Comparison of ENCODE assay signal across 15 cellular contexts in genomic region chr7:105480931-105481330, GRCh38.
"Had no signal": no experiment of that assay in that cellular context is flagged by ENCODE, and none has a peak within 500 bp of the region (broad histone marks: within the 10 kb centered on the region; RNA-seq: fewer than 3 reads in every experiment).

No MANE protein-coding gene starts in this region.

- H3K27me3 ChIP-seq: brain microvascular endothelial cell, colonic mucosa, pancreas, testis had no signal

- H3K9me3 ChIP-seq: colonic mucosa, mucosa of descending colon, pancreas, testis had no signal

- H3K4me1 ChIP-seq: colonic mucosa, pancreas, testis had no signal

- FAIRE-seq: frontal cortex, pancreas had no signal

- H3K36me3 ChIP-seq: colonic mucosa had no signal

- DNase-seq: activated CD4-positive, alpha-beta T cell treated with anti-CD3 and anti-CD28 coated beads, Interleukin-2, amount 10 ng/mL, durations not matched to agents 7 days and 5 days; activated CD8-positive, alpha-beta T cell treated with anti-CD3 and anti-CD28 coated beads, Interleukin-2, amount 10 ng/mL, durations not matched to agents 7 days and 5 days; activated naive CD4-positive, alpha-beta T cell treated with anti-CD3 and anti-CD28 coated beads for 36 hours; activated T-cell treated with anti-CD3 and anti-CD28 coated beads, Interleukin-2, amount 50 U/mL, for 24 hours; brain microvascular endothelial cell; central memory CD4-positive, alpha-beta T cell; colonic mucosa; head of caudate nucleus; left ventricle myocardium superior; mucosa of descending colon; naive thymus-derived CD8-positive, alpha-beta T cell; pancreas; stimulated activated CD4-positive, alpha-beta T cell treated with anti-CD3 and anti-CD28 coated beads, Interleukin-4, amount 100 ng/mL, for 24 hours; testis had no signal

- H3K27ac ChIP-seq: brain microvascular endothelial cell, colonic mucosa, pancreas, testis had no signal

- H3K4me3 ChIP-seq: colonic mucosa, mucosa of descending colon, pancreas, testis had no signal
